In genomic region chr6:108782231-108783041, GRCh38 we compare ENCODE assay signal across 8 cellular contexts.
DNase-seq lines count a peak whose midpoint lies in the region; ATAC-seq and TF ChIP-seq lines count a peak whose summit lies in the region.

No MANE protein-coding gene starts in this region.

- no peaks in the 10 kb centered on the region for H3K36me3 ChIP-seq in ectodermal cell (ENCODE audit: control insufficient read depth, insufficient read depth, low read length)
- no peaks in the 10 kb centered on the region for H3K36me3 ChIP-seq in lower lobe of right lung

- ATAC-seq in HG02852 (IDR thresholded peaks at IDR 0.05; ENCODE audit: unreplicated experiment): peak; percentile 85
- ATAC-seq in lower lobe of right lung: peak; percentile 94 to 98
- ATAC-seq in GM18502 (IDR thresholded peaks at IDR 0.05; ENCODE audit: poor library complexity, unreplicated experiment): no peak

- no peak overlapping the region for H3K27ac ChIP-seq in ectodermal cell (ENCODE audit: insufficient read depth, low read depth, low read length, poor library complexity, severe bottlenecking)
- peak overlapping the region; percentile 37 for H3K27ac ChIP-seq in lower lobe of right lung

- peak overlapping the region; percentile 71 for H3K4me3 Mint-ChIP-seq in activated CD4-positive, alpha-beta memory T cell treated with anti-CD3 and anti-CD28 coated beads, Interleukin-2, amount 10 ng/mL, durations not matched to agents 7 days and 5 days

- H3K36me3 Mint-ChIP-seq in activated CD4-positive, alpha-beta memory T cell treated with anti-CD3 and anti-CD28 coated beads, Interleukin-2, amount 10 ng/mL, durations not matched to agents 7 days and 5 days (ENCODE audit: low read depth): no peaks in the 10 kb centered on the region

- peaks cover 6% of the 10 kb centered on the region for H3K4me1 ChIP-seq in ectodermal cell (ENCODE audit: control insufficient read depth, insufficient read depth, low read length)
- H3K4me1 ChIP-seq in lower lobe of right lung: peaks cover 16% of the 10 kb centered on the region

- POLR2A ChIA-PET in activated CD4-positive, alpha-beta memory T cell treated with anti-CD3 and anti-CD28 coated beads, Interleukin-2, amount 10 ng/mL, durations not matched to agents 7 days and 5 days (lab: Charles Lee): no interaction called here

- intact Hi-C loops in lower lobe of right lung (cut with DNase I): no loop called here

- H3K9me3 Mint-ChIP-seq in activated CD4-positive, alpha-beta memory T cell treated with anti-CD3 and anti-CD28 coated beads, Interleukin-2, amount 10 ng/mL, durations not matched to agents 7 days and 5 days: no peaks in the 10 kb centered on the region

- no peaks in the 10 kb centered on the region for H3K9me3 ChIP-seq in ectodermal cell (ENCODE audit: control insufficient read depth, low read length)
- H3K9me3 ChIP-seq in lower lobe of right lung: no peaks in the 10 kb centered on the region

- H3K4me1 Mint-ChIP-seq in activated CD4-positive, alpha-beta memory T cell treated with anti-CD3 and anti-CD28 coated beads, Interleukin-2, amount 10 ng/mL, durations not matched to agents 7 days and 5 days: peaks cover 14% of the 10 kb centered on the region

- H3K27me3 Mint-ChIP-seq in activated CD4-positive, alpha-beta memory T cell treated with anti-CD3 and anti-CD28 coated beads, Interleukin-2, amount 10 ng/mL, durations not matched to agents 7 days and 5 days: peaks cover 13% of the 10 kb centered on the region

- DNase-seq in DMS114 treated with DMSO at 0.1 percent for 48 hours (lab: John Stamatoyannopoulos, UW; ENCODE audit: unreplicated experiment): peak; percentile 30
- DNase-seq in NCI-H526 treated with DMSO at 0.1 percent for 48 hours (lab: John Stamatoyannopoulos, UW): peak; percentile 69
- peak; percentile 86 for DNase-seq in activated CD4-positive, alpha-beta memory T cell treated with anti-CD3 and anti-CD28 coated beads, Interleukin-2, amount 10 ng/mL, durations not matched to agents 7 days and 5 days
- DNase-seq in lower lobe of right lung: peak; percentile 90
- DNase-seq in stimulated activated CD4-positive, alpha-beta T cell treated with anti-CD3 and anti-CD28 coated beads, Interleukin-4, amount 100 ng/mL, for 4 hours: peak; percentile 68 to 80

- CTCF ChIA-PET in activated CD4-positive, alpha-beta memory T cell treated with anti-CD3 and anti-CD28 coated beads, Interleukin-2, amount 10 ng/mL, durations not matched to agents 7 days and 5 days (lab: Charles Lee): interaction anchor here (0.6 to 1.7 kb wide), 6 partner anchors 17 to 514 kb away, joined by 3 to 12 read pairs (median 5); no protein-coding TSS in a partner anchor

- TF ChIP-seq CTCF in lower lobe of right lung (IDR thresholded peaks at IDR 0.05): peak; percentile 79

- WGBS in ectodermal cell, 2 experiments: 9 to 11% methylated on average over 21 of the region's 21 CpGs

- H3K27ac Mint-ChIP-seq in activated CD4-positive, alpha-beta memory T cell treated with anti-CD3 and anti-CD28 coated beads, Interleukin-2, amount 10 ng/mL, durations not matched to agents 7 days and 5 days: no peak overlapping the region

- H3K27me3 ChIP-seq in ectodermal cell (ENCODE audit: control insufficient read depth, insufficient read depth, low read length, poor library complexity, severe bottlenecking) (peaks cover 36% of the 10 kb centered on the region), lower lobe of right lung (ENCODE audit: low read depth) (no peaks in the 10 kb centered on the region)

- peak overlapping the region; percentile 46 for H3K4me3 ChIP-seq in ectodermal cell (ENCODE audit: insufficient read depth, low read depth, low read length)
- peak overlapping the region; percentile 55 for H3K4me3 ChIP-seq in lower lobe of right lung

Comparison
In these comparisons a context has a peak if more than half of its experiments do, and no peak if none do; other contexts are left out.
1. DNase-seq: peak in every context shown above with its lines; median percentile 90 in lower lobe of right lung; 86 in activated CD4-positive, alpha-beta memory T cell treated with anti-CD3 and anti-CD28 coated beads, Interleukin-2, amount 10 ng/mL, durations not matched to agents 7 days and 5 days; 74 in stimulated activated CD4-positive, alpha-beta T cell treated with anti-CD3 and anti-CD28 coated beads, Interleukin-4, amount 100 ng/mL, for 4 hours; 69 in NCI-H526 treated with DMSO at 0.1 percent for 48 hours; 30 in DMS114 treated with DMSO at 0.1 percent for 48 hours.